ENCODE assay signal across 21 cellular contexts in the genomic region with DNA sequence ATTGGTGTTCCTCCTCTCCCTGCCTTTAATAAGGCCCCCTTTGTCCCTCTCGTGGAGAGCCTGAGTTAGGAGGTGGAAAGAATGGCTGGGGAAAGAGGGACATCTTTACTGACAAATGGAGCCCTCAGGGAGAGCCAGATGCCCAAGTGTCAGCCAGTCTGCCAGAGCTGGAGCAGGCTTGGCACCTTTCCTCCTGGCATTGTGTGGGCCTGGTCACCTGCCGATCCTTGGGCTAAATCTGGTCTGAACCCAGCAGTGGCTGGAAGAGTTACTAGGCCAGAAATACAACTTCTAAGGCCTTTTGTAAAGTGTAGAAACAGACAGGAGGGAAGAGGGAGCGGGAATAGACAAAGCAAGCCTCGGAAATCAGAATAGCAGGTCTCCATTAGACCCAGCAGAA. TPM values are rescaled to one million over a fixed set of nuclear protein-coding genes. Genes with fewer than 3 reads are reported as not detected.
A peak's percentile ranks its signal among the peaks of the same experiment; 100 is the strongest.
DNase-seq lines count a peak whose midpoint lies in the region; ATAC-seq, FAIRE-seq and TF ChIP-seq lines count a peak whose summit lies in the region.
"Had no signal": no experiment of that assay in that cellular context is flagged by ENCODE, and none has a peak within 500 bp of the region (broad histone marks: within the 10 kb centered on the region; RNA-seq: fewer than 3 reads in every experiment).

No MANE protein-coding gene starts in this region.

- H3K4me1 Mint-ChIP-seq in MCF 10A (ENCODE audit: insufficient read depth, unreplicated experiment) = peaks cover 27% of the 10 kb centered on the region
- H3K4me1 Mint-ChIP-seq in activated naive CD8-positive, alpha-beta T cell treated with anti-CD3 and anti-CD28 coated beads, Interleukin-2, amount 50 U/mL, for 24 hours = peaks cover 8% of the 10 kb centered on the region
- H3K4me1 Mint-ChIP-seq in activated T-helper 2 cell treated with anti-CD3 and anti-CD28 coated beads, Interferon-gamma antibody, Interleukin-2, Interleukin-4, amounts not matched to agents 10 μg/mL and 5 μg/mL and 100 μg/mL, durations not matched to agents 14 hours and 24 hours and 36 hours (ENCODE audit: low read depth) = peaks cover 19% of the 10 kb centered on the region

- H3K4me1 ChIP-seq in breast epithelium (peaks cover 0 to 14% of the 10 kb centered on the region in 2 donors), pancreas (peaks cover 21 to 25% (median 22%) of the 10 kb centered on the region in 3 donors)

- intact Hi-C loops in breast epithelium (cut with DNase I; ENCODE audit: low total_unique reads) = no loop called here
- intact Hi-C loops in MCF 10A (cut with micrococcal nuclease) = no loop called here
- intact Hi-C loops in Right ventricle myocardium inferior (cut with DNase I) = no loop called here
- intact Hi-C loops in pancreas (cut with DNase I) = no loop called here
- intact Hi-C loops in activated T-helper 2 cell treated with anti-CD3 and anti-CD28 coated beads, Interferon-gamma antibody, Interleukin-2, Interleukin-4, amounts not matched to agents 10 μg/mL and 5 μg/mL and 100 μg/mL, durations not matched to agents 14 hours and 24 hours and 36 hours (cut with micrococcal nuclease) = no loop called here

- no peak overlapping the region for H3K27ac ChIP-seq in breast epithelium
- no peak overlapping the region for H3K27ac ChIP-seq in pancreas

- H3K36me3 Mint-ChIP-seq in MCF 10A (ENCODE audit: insufficient read depth, unreplicated experiment) = peaks cover 26% of the 10 kb centered on the region
- H3K36me3 Mint-ChIP-seq in activated naive CD8-positive, alpha-beta T cell treated with anti-CD3 and anti-CD28 coated beads, Interleukin-2, amount 50 U/mL, for 24 hours (ENCODE audit: low read depth) = no peaks in the 10 kb centered on the region
- peaks cover 53% of the 10 kb centered on the region for H3K36me3 Mint-ChIP-seq in activated T-helper 2 cell treated with anti-CD3 and anti-CD28 coated beads, Interferon-gamma antibody, Interleukin-2, Interleukin-4, amounts not matched to agents 10 μg/mL and 5 μg/mL and 100 μg/mL, durations not matched to agents 14 hours and 24 hours and 36 hours (ENCODE audit: low read depth)
- H3K36me3 Mint-ChIP-seq: CD8-positive, alpha-beta T cell had no signal

- ATAC-seq in Right ventricle myocardium inferior = peak; percentile 81
- peak; percentile 81 to 86 (median 84) for ATAC-seq in pancreas
- ATAC-seq in HG03039 (IDR thresholded peaks at IDR 0.05; ENCODE audit: unreplicated experiment) = no peak
- no peak for ATAC-seq in activated naive CD8-positive, alpha-beta T cell treated with anti-CD3 and anti-CD28 coated beads, Interleukin-2, amount 50 U/mL, for 24 hours
- ATAC-seq: CD8-positive, alpha-beta T cell; naive thymus-derived CD4-positive, alpha-beta T cell had no signal

- H3K36me3 ChIP-seq in breast epithelium (no peaks in the 10 kb centered on the region), pancreas (peaks cover 0 to 6% (median 3%) of the 10 kb centered on the region in 3 donors)

- no peak for FAIRE-seq in pancreas (lab: Jason Lieb, UNC)
- FAIRE-seq: astrocyte, TTC549, urothelium cell line had no signal

- H3K4me3 Mint-ChIP-seq in MCF 10A (ENCODE audit: unreplicated experiment) = no peak overlapping the region
- H3K4me3 Mint-ChIP-seq in activated naive CD8-positive, alpha-beta T cell treated with anti-CD3 and anti-CD28 coated beads, Interleukin-2, amount 50 U/mL, for 24 hours = no peak overlapping the region
- no peak overlapping the region for H3K4me3 Mint-ChIP-seq in activated T-helper 2 cell treated with anti-CD3 and anti-CD28 coated beads, Interferon-gamma antibody, Interleukin-2, Interleukin-4, amounts not matched to agents 10 μg/mL and 5 μg/mL and 100 μg/mL, durations not matched to agents 14 hours and 24 hours and 36 hours (ENCODE audit: low read depth)
- H3K4me3 Mint-ChIP-seq: activated CD4-positive, alpha-beta T cell treated with anti-CD3 and anti-CD28 coated beads, Interleukin-2, amount 10 ng/mL, durations not matched to agents 24 days and 14 days; CD8-positive, alpha-beta T cell; IgD-negative memory B cell; naive thymus-derived CD4-positive, alpha-beta T cell had no signal

- CTCF ChIA-PET in MCF 10A (lab: Yijun Ruan, JAX) = no interaction called here

- peaks cover 8% of the 10 kb centered on the region for H3K9me3 Mint-ChIP-seq in MCF 10A (ENCODE audit: unreplicated experiment)
- H3K9me3 Mint-ChIP-seq in activated naive CD8-positive, alpha-beta T cell treated with anti-CD3 and anti-CD28 coated beads, Interleukin-2, amount 50 U/mL, for 24 hours = peaks cover 4% of the 10 kb centered on the region
- peaks cover 8% of the 10 kb centered on the region for H3K9me3 Mint-ChIP-seq in activated T-helper 2 cell treated with anti-CD3 and anti-CD28 coated beads, Interferon-gamma antibody, Interleukin-2, Interleukin-4, amounts not matched to agents 10 μg/mL and 5 μg/mL and 100 μg/mL, durations not matched to agents 14 hours and 24 hours and 36 hours
- H3K9me3 Mint-ChIP-seq: activated CD4-positive, alpha-beta T cell treated with anti-CD3 and anti-CD28 coated beads, Interleukin-2, amount 10 ng/mL, durations not matched to agents 24 days and 14 days; CD8-positive, alpha-beta T cell; IgD-negative memory B cell had no signal

- H3K27ac Mint-ChIP-seq in MCF 10A (ENCODE audit: low read depth, unreplicated experiment) = no peak overlapping the region
- no peak overlapping the region for H3K27ac Mint-ChIP-seq in activated naive CD8-positive, alpha-beta T cell treated with anti-CD3 and anti-CD28 coated beads, Interleukin-2, amount 50 U/mL, for 24 hours
- no peak overlapping the region for H3K27ac Mint-ChIP-seq in activated T-helper 2 cell treated with anti-CD3 and anti-CD28 coated beads, Interferon-gamma antibody, Interleukin-2, Interleukin-4, amounts not matched to agents 10 μg/mL and 5 μg/mL and 100 μg/mL, durations not matched to agents 14 hours and 24 hours and 36 hours
- H3K27ac Mint-ChIP-seq: activated CD4-positive, alpha-beta T cell treated with anti-CD3 and anti-CD28 coated beads, Interleukin-2, amount 10 ng/mL, durations not matched to agents 24 days and 14 days; CD8-positive, alpha-beta T cell; IgD-negative memory B cell; naive thymus-derived CD4-positive, alpha-beta T cell had no signal

- POLR2A ChIA-PET in MCF 10A (lab: Yijun Ruan, JAX) = no interaction called here

- TF ChIP-seq CTCF in breast epithelium (IDR thresholded peaks at IDR 0.05) (no peak), MCF 10A (IDR thresholded peaks at IDR 0.05; ENCODE audit: unreplicated experiment) (no peak), pancreas (IDR thresholded peaks at IDR 0.05) (no peak)

- 37 to 45% methylated on average over 4 of the region's 4 CpGs for WGBS in pancreas, 2 donors

- H3K9me3 ChIP-seq in breast epithelium (no peaks in the 10 kb centered on the region), pancreas (no peaks in the 10 kb centered on the region)

- peak; percentile 61 to 77 for DNase-seq in breast epithelium (ENCODE audit: low spot score in 2 of 2)
- no peak for DNase-seq in MCF 10A (ENCODE audit: unreplicated experiment)
- DNase-seq in Right ventricle myocardium inferior (ENCODE audit: missing footprints) = no peak
- DNase-seq in pancreas = peak in 5 of 6 donors; percentile 65 to 84 (median 73)
- no peak for DNase-seq in activated naive CD8-positive, alpha-beta T cell treated with anti-CD3 and anti-CD28 coated beads, Interleukin-2, amount 50 U/mL, for 24 hours
- DNase-seq in NCI-H82 (lab: John Stamatoyannopoulos, UW) = no peak
- no peak for DNase-seq in activated T-helper 2 cell treated with anti-CD3 and anti-CD28 coated beads, Interferon-gamma antibody, Interleukin-2, Interleukin-4, amounts not matched to agents 10 μg/mL and 5 μg/mL and 100 μg/mL, durations not matched to agents 14 hours and 24 hours and 36 hours (ENCODE audit: low spot score)
- DNase-seq: ACHN; activated CD4-positive, alpha-beta T cell treated with anti-CD3 and anti-CD28 coated beads, Interleukin-2, amount 10 ng/mL, durations not matched to agents 24 days and 14 days; activated CD8-positive, alpha-beta memory T cell treated with anti-CD3 and anti-CD28 coated beads, Interleukin-2, amount 50 U/mL, for 4 hours; activated gamma-delta T cell treated with Interleukin-2 at 50 U/mL for 16 hours; CD8-positive, alpha-beta T cell; MV-4-11; naive thymus-derived CD4-positive, alpha-beta T cell; stimulated activated naive CD4-positive, alpha-beta T cell had no signal

- H3K27me3 ChIP-seq in breast epithelium = no peaks in the 10 kb centered on the region
- no peaks in the 10 kb centered on the region for H3K27me3 ChIP-seq in pancreas

- BruUV-seq in MCF 10A (replicated peaks; lab: Mats Ljungman, UMichigan) = no TSS peak

- no peak for TF ChIP-seq POLR2A in breast epithelium (IDR thresholded peaks at IDR 0.05)

- H3K27me3 Mint-ChIP-seq in MCF 10A (ENCODE audit: insufficient read depth, unreplicated experiment) = no peaks in the 10 kb centered on the region
- H3K27me3 Mint-ChIP-seq in activated naive CD8-positive, alpha-beta T cell treated with anti-CD3 and anti-CD28 coated beads, Interleukin-2, amount 50 U/mL, for 24 hours = no peaks in the 10 kb centered on the region
- H3K27me3 Mint-ChIP-seq in activated T-helper 2 cell treated with anti-CD3 and anti-CD28 coated beads, Interferon-gamma antibody, Interleukin-2, Interleukin-4, amounts not matched to agents 10 μg/mL and 5 μg/mL and 100 μg/mL, durations not matched to agents 14 hours and 24 hours and 36 hours (ENCODE audit: low read depth) = no peaks in the 10 kb centered on the region
- H3K27me3 Mint-ChIP-seq: activated CD4-positive, alpha-beta T cell treated with anti-CD3 and anti-CD28 coated beads, Interleukin-2, amount 10 ng/mL, durations not matched to agents 24 days and 14 days; IgD-negative memory B cell; naive thymus-derived CD4-positive, alpha-beta T cell had no signal

- H3K4me3 ChIP-seq in breast epithelium (no peak overlapping the region), pancreas (no peak overlapping the region)
- H3K4me3 ChIP-seq: lung had no signal

RNA-seq across cellular contexts. Expression of a gene that starts 24.9 kb away (rescaled TPM):
- 1 to 10 TPM; 6.6 to 7.5 (median 7.5) TPM for total RNA-seq in breast epithelium
- 10.5 and 16.4 TPM in 2 replicates for total RNA-seq in MCF 10A (2022)
- total RNA-seq in Right ventricle myocardium inferior = 6.5 TPM
- total RNA-seq in pancreas = 1 to 10 TPM; 4.3 to 9.0 (median 5.8) TPM
- polyA plus RNA-seq in pancreas = 1 to 10 TPM; 1.2 to 1.5 TPM
- 9.5 and 10.3 TPM in 2 replicates for total RNA-seq in activated T-helper 2 cell treated with anti-CD3 and anti-CD28 coated beads, Interferon-gamma antibody, Interleukin-2, Interleukin-4, amounts not matched to agents 10 μg/mL and 5 μg/mL and 100 μg/mL, durations not matched to agents 14 hours and 24 hours and 36 hours

Comparison
In these comparisons a context has a peak if more than half of its experiments do, and no peak if none do; other contexts are left out.
1. DNase-seq: peak in breast epithelium (2 of 2) and pancreas (5 of 6); none in MCF 10A (single experiment), Right ventricle myocardium inferior (single experiment), activated naive CD8-positive, alpha-beta T cell treated with anti-CD3 and anti-CD28 coated beads, Interleukin-2, amount 50 U/mL, for 24 hours (single experiment), NCI-H82 (single experiment) and activated T-helper 2 cell treated with anti-CD3 and anti-CD28 coated beads, Interferon-gamma antibody, Interleukin-2, Interleukin-4, amounts not matched to agents 10 μg/mL and 5 μg/mL and 100 μg/mL, durations not matched to agents 14 hours and 24 hours and 36 hours (single experiment).
2. ATAC-seq: peak in Right ventricle myocardium inferior (single experiment) and pancreas (4 of 4); none in HG03039 (single experiment) and activated naive CD8-positive, alpha-beta T cell treated with anti-CD3 and anti-CD28 coated beads, Interleukin-2, amount 50 U/mL, for 24 hours (single experiment).